Comparison of ENCODE assay signal across 14 cellular contexts in the genomic region with DNA sequence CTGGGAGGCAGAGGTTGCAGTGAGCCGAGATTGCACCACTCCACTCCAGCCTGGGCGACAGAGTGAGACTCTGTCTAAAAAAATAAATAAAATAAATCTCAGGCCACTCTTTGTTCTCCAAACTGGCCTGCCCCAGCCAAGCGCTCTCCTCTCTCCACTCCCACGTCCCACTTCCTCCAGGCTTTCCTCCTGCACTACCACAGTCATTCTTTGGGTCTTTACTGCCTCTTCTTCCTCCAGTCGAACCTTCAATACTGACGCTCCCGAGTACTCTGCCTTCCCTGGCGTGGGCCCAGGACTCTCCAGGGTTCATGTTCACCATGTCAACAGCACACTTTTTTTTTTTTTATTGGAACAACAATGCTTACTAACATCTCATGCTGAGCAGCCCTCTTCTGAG. TPM values are rescaled to one million over a fixed set of nuclear protein-coding genes. Genes with fewer than 3 reads are reported as not detected.
DNase-seq lines count a peak whose midpoint lies in the region; ATAC-seq and TF ChIP-seq lines count a peak whose summit lies in the region.
"Had no signal": no experiment of that assay in that cellular context is flagged by ENCODE, and none has a peak within 500 bp of the region (broad histone marks: within the 10 kb centered on the region; RNA-seq: fewer than 3 reads in every experiment).

No MANE protein-coding gene starts in this region.

- POLR2A ChIA-PET in SK-N-SH (lab: Yijun Ruan, JAX): no interaction called here
- POLR2A ChIA-PET in naive thymus-derived CD4-positive, alpha-beta T cell (lab: Charles Lee): no interaction called here

- H3K4me3 ChIP-seq in breast epithelium (no peak overlapping the region), mammary epithelial cell (replicated peaks in 1 of 3; ENCODE audit: insufficient read depth in 1 of 3, low read depth in 2 of 3, low read length in 3 of 3) (no peak overlapping the region), fibroblast of pulmonary artery (replicated peaks; ENCODE audit: low read depth, low read length) (no peak overlapping the region), mucosa of descending colon (no peak overlapping the region), uterus (no peak overlapping the region), SK-N-SH (ENCODE audit: low read depth in 2 of 2, low read length in 1 of 2) (no peak overlapping the region)
- H3K4me3 ChIP-seq in naive thymus-derived CD4-positive, alpha-beta T cell (ENCODE audit: low read length): no peak overlapping the region
- H3K4me3 ChIP-seq: Peyer's patch had no signal

- no peaks in the 10 kb centered on the region for H3K9me2 ChIP-seq in SK-N-SH

- no peaks in the 10 kb centered on the region for H3K27me3 Mint-ChIP-seq in naive thymus-derived CD4-positive, alpha-beta T cell
- H3K27me3 Mint-ChIP-seq: activated CD4-positive, alpha-beta memory T cell treated with anti-CD3 and anti-CD28 coated beads, Interleukin-2, amount 10 ng/mL, durations not matched to agents 7 days and 5 days had no signal

- WGBS in mammary epithelial cell (ENCODE audit: low coverage, missing lambda C conversion rate): 100% methylated on average over 8 of the region's 8 CpGs
- WGBS in SK-N-SH (ENCODE audit: low lambda C conversion rate): 96% methylated on average over 8 of the region's 8 CpGs

- peaks cover 0 to 26% (median 13%) of the 10 kb centered on the region in 7 donors for H3K4me1 Mint-ChIP-seq in naive thymus-derived CD4-positive, alpha-beta T cell
- H3K4me1 Mint-ChIP-seq: activated CD4-positive, alpha-beta memory T cell treated with anti-CD3 and anti-CD28 coated beads, Interleukin-2, amount 10 ng/mL, durations not matched to agents 7 days and 5 days had no signal

- dilution Hi-C loops in mammary epithelial cell (cut with HindIII; ENCODE audit: low sequenced_read_pairs): no loop called here

- CTCF ChIA-PET in mammary epithelial cell (lab: Charles Lee; ENCODE audit: low non-redundant PET): no interaction called here
- CTCF ChIA-PET in SK-N-SH (lab: Yijun Ruan, JAX): interaction anchor here (1.0 kb wide), 2 partner anchors 12 to 21 kb away, joined by 3 to 4 read pairs; no protein-coding TSS in a partner anchor
- CTCF ChIA-PET in naive thymus-derived CD4-positive, alpha-beta T cell (lab: Charles Lee): no interaction called here

- peaks cover 16% of the 10 kb centered on the region for H3K79me2 ChIP-seq in mammary epithelial cell (ENCODE audit: insufficient read depth, low read length)
- peaks cover 53% of the 10 kb centered on the region for H3K79me2 ChIP-seq in SK-N-SH (ENCODE audit: insufficient read depth)

- in situ Hi-C loops in mammary epithelial cell (cut with MboI; ENCODE audit: low sequenced_read_pairs in 2 of 2): no loop called here

- no peaks in the 10 kb centered on the region for H3F3A ChIP-seq in SK-N-SH (replicated peaks; ENCODE audit: insufficient read depth)

- H4K20me1 ChIP-seq in mammary epithelial cell (ENCODE audit: insufficient read depth, low read length) (no peaks in the 10 kb centered on the region), SK-N-SH (ENCODE audit: insufficient read depth) (0 out of 2 replicates have a peak, but pooled peaks cover 5% of the 10 kb centered on the region)

- no peak overlapping the region for H3K4me3 Mint-ChIP-seq in naive thymus-derived CD4-positive, alpha-beta T cell
- H3K4me3 Mint-ChIP-seq: activated CD4-positive, alpha-beta memory T cell treated with anti-CD3 and anti-CD28 coated beads, Interleukin-2, amount 10 ng/mL, durations not matched to agents 7 days and 5 days; T-helper 1 cell treated with Interleukin-12 subunit alpha and Interleukin-12 subunit beta and Interleukin-4 antibody, amounts not matched to agents 30 μg/mL and 1 μg/mL, for 36 hours had no signal

- no peaks in the 10 kb centered on the region for H3K9me3 Mint-ChIP-seq in activated naive CD4-positive, alpha-beta T cell treated with anti-CD3 and anti-CD28 coated beads, Interleukin-2, amount 50 U/mL, for 72 hours
- no peaks in the 10 kb centered on the region for H3K9me3 Mint-ChIP-seq in naive thymus-derived CD4-positive, alpha-beta T cell
- H3K9me3 Mint-ChIP-seq: activated CD4-positive, alpha-beta memory T cell treated with anti-CD3 and anti-CD28 coated beads, Interleukin-2, amount 10 ng/mL, durations not matched to agents 7 days and 5 days; T-helper 1 cell treated with Interleukin-12 subunit alpha and Interleukin-12 subunit beta and Interleukin-4 antibody, amounts not matched to agents 30 μg/mL and 1 μg/mL, for 36 hours had no signal

- H3K9me3 ChIP-seq in breast epithelium: no peaks in the 10 kb centered on the region
- no peaks in the 10 kb centered on the region for H3K9me3 ChIP-seq in mammary epithelial cell (replicated peaks; ENCODE audit: insufficient read depth, low read length)
- no peaks in the 10 kb centered on the region for H3K9me3 ChIP-seq in mucosa of descending colon
- H3K9me3 ChIP-seq in uterus: no peaks in the 10 kb centered on the region
- no peaks in the 10 kb centered on the region; the same call in 1 of the 2 replicates for H3K9me3 ChIP-seq in SK-N-SH
- H3K9me3 ChIP-seq in naive thymus-derived CD4-positive, alpha-beta T cell (ENCODE audit: control insufficient read depth in 2 of 3, low read length in 3 of 3): no peaks in the 10 kb centered on the region
- H3K9me3 ChIP-seq: Caco-2, Peyer's patch had no signal

- H3K9ac ChIP-seq in mammary epithelial cell (ENCODE audit: insufficient read depth, low read length) (no peak overlapping the region), SK-N-SH (no peak overlapping the region)

- H3K27me3 ChIP-seq in breast epithelium: no peaks in the 10 kb centered on the region
- no peaks in the 10 kb centered on the region for H3K27me3 ChIP-seq in mammary epithelial cell (ENCODE audit: insufficient read depth, low read length)
- H3K27me3 ChIP-seq in uterus: no peaks in the 10 kb centered on the region
- H3K27me3 ChIP-seq in SK-N-SH (ENCODE audit: insufficient read depth): no peaks in the 10 kb centered on the region
- no peaks in the 10 kb centered on the region for H3K27me3 ChIP-seq in naive thymus-derived CD4-positive, alpha-beta T cell (ENCODE audit: control insufficient read depth in 2 of 2, insufficient read depth in 2 of 2, low read length in 2 of 2)
- H3K27me3 ChIP-seq: Peyer's patch had no signal

- TF ChIP-seq EP300 in SK-N-SH (IDR thresholded peaks at IDR 0.05; ENCODE audit: borderline replicate concordance in 1 of 2, low read depth in 1 of 2, low read length in 1 of 2): no peak

- intact Hi-C loops in breast epithelium (cut with DNase I; ENCODE audit: low total_unique reads): no loop called here
- intact Hi-C loops in mammary epithelial cell (cut with micrococcal nuclease): no loop called here
- intact Hi-C loops in mucosa of descending colon (cut with DNase I, micrococcal nuclease): no loop called here
- intact Hi-C loops in uterus (cut with DNase I; ENCODE audit: low total_unique reads): no loop called here
- intact Hi-C loops in naive thymus-derived CD4-positive, alpha-beta T cell (cut with micrococcal nuclease): no loop called here

- TF ChIP-seq POLR2A in breast epithelium (IDR thresholded peaks at IDR 0.05): no peak
- no peak for TF ChIP-seq POLR2A in uterus (IDR thresholded peaks at IDR 0.05)

- no peak overlapping the region for H2AFZ ChIP-seq in mammary epithelial cell (ENCODE audit: low read depth, low read length)
- no peak overlapping the region for H2AFZ ChIP-seq in SK-N-SH (ENCODE audit: low read depth)

- DNase-seq in breast epithelium (ENCODE audit: low spot score in 2 of 2) (peak; percentile 42 to 64), mammary epithelial cell (no peak), fibroblast of pulmonary artery (ENCODE audit: low read depth) (peak; percentile 80), mucosa of descending colon (peak in 2 of 3 donors; percentile 22 to 31), uterus (peak; percentile 30 to 46), SK-N-SH (no peak)
- no peak for DNase-seq in activated naive CD4-positive, alpha-beta T cell treated with anti-CD3 and anti-CD28 coated beads, Interleukin-2, amount 50 U/mL, for 72 hours (ENCODE audit: low spot score in 2 of 2)
- DNase-seq in naive thymus-derived CD4-positive, alpha-beta T cell: no peak
- DNase-seq: activated CD4-positive, alpha-beta memory T cell treated with anti-CD3 and anti-CD28 coated beads, Interleukin-2, amount 10 ng/mL, durations not matched to agents 7 days and 5 days; Caco-2; NCI-H1092 treated with DMSO at 0.1 percent for 48 hours; NCI-H526; Peyer's patch had no signal

- H3K4me2 ChIP-seq in mammary epithelial cell (ENCODE audit: insufficient read depth, low read depth, low read length) (no peak overlapping the region), SK-N-SH (no peak overlapping the region)

- H3K4me1 ChIP-seq in breast epithelium: no peaks in the 10 kb centered on the region
- no peaks in the 10 kb centered on the region for H3K4me1 ChIP-seq in mammary epithelial cell (ENCODE audit: insufficient read depth, low read length)
- peaks cover 6% of the 10 kb centered on the region for H3K4me1 ChIP-seq in mucosa of descending colon (ENCODE audit: low read depth)
- H3K4me1 ChIP-seq in uterus: no peaks in the 10 kb centered on the region
- H3K4me1 ChIP-seq in SK-N-SH (ENCODE audit: control insufficient read depth in 1 of 2, insufficient read depth in 2 of 2, low read depth in 1 of 2, low read length in 1 of 2): peaks cover 0 to 15% of the 10 kb centered on the region in 2 experiments; a peak in 2 of 4 replicates
- no peaks in the 10 kb centered on the region for H3K4me1 ChIP-seq in naive thymus-derived CD4-positive, alpha-beta T cell (ENCODE audit: control insufficient read depth in 2 of 2, insufficient read depth in 2 of 2, low read length in 2 of 2)
- H3K4me1 ChIP-seq: Caco-2 had no signal

- TF ChIP-seq CTCF in breast epithelium (IDR thresholded peaks at IDR 0.05) (no peak), mammary epithelial cell (conservative IDR thresholded peaks at IDR 0.05 in 1 of 2, IDR thresholded peaks at IDR 0.05 in 1 of 2; ENCODE audit: extremely low read depth in 1 of 2, insufficient read depth in 1 of 2, low read depth in 1 of 2, low read length in 2 of 2) (no peak), fibroblast of pulmonary artery (IDR thresholded peaks at IDR 0.05; ENCODE audit: low read length, missing control alignments) (no peak), mucosa of descending colon (IDR thresholded peaks at IDR 0.05) (no peak), uterus (IDR thresholded peaks at IDR 0.05) (no peak), SK-N-SH (IDR thresholded peaks at IDR 0.05) (no peak)

- no TSS peak for BruUV-seq in mammary epithelial cell (replicated peaks; lab: Mats Ljungman, UMichigan)

- H3K27ac ChIP-seq in breast epithelium: peak overlapping the region; percentile 55 to 60
- no peak overlapping the region for H3K27ac ChIP-seq in mammary epithelial cell (ENCODE audit: insufficient read depth, low read depth, low read length)
- H3K27ac ChIP-seq in uterus: peak overlapping the region in 1 of 2 donors; percentile 2
- no peak overlapping the region for H3K27ac ChIP-seq in SK-N-SH (ENCODE audit: low read depth in 2 of 2, low read length in 1 of 2)
- H3K27ac ChIP-seq in naive thymus-derived CD4-positive, alpha-beta T cell (ENCODE audit: low read depth, low read length): no peak overlapping the region
- H3K27ac ChIP-seq: Peyer's patch had no signal

- H3K36me3 Mint-ChIP-seq in activated naive CD4-positive, alpha-beta T cell treated with anti-CD3 and anti-CD28 coated beads, Interleukin-2, amount 50 U/mL, for 72 hours: no peaks in the 10 kb centered on the region
- H3K36me3 Mint-ChIP-seq in naive thymus-derived CD4-positive, alpha-beta T cell: peaks cover 0 to 15% (median 9%) of the 10 kb centered on the region in 5 donors

- H3K27ac Mint-ChIP-seq in activated naive CD4-positive, alpha-beta T cell treated with anti-CD3 and anti-CD28 coated beads, Interleukin-2, amount 50 U/mL, for 72 hours: no peak overlapping the region
- H3K27ac Mint-ChIP-seq in naive thymus-derived CD4-positive, alpha-beta T cell: peak overlapping the region in 1 of 9 donors; percentile 72
- H3K27ac Mint-ChIP-seq: activated CD4-positive, alpha-beta memory T cell treated with anti-CD3 and anti-CD28 coated beads, Interleukin-2, amount 10 ng/mL, durations not matched to agents 7 days and 5 days; T-helper 1 cell treated with Interleukin-12 subunit alpha and Interleukin-12 subunit beta and Interleukin-4 antibody, amounts not matched to agents 30 μg/mL and 1 μg/mL, for 36 hours had no signal

- H3K36me3 ChIP-seq in breast epithelium (no peaks in the 10 kb centered on the region), mammary epithelial cell (ENCODE audit: insufficient read depth, low read length) (no peaks in the 10 kb centered on the region), mucosa of descending colon (ENCODE audit: low read depth) (no peaks in the 10 kb centered on the region), uterus (no peaks in the 10 kb centered on the region), SK-N-SH (replicated peaks in 1 of 2; ENCODE audit: control insufficient read depth in 1 of 2, insufficient read depth in 2 of 2, low read length in 1 of 2) (no peaks in the 10 kb centered on the region)
- no peaks in the 10 kb centered on the region for H3K36me3 ChIP-seq in naive thymus-derived CD4-positive, alpha-beta T cell (ENCODE audit: control insufficient read depth in 2 of 3, insufficient read depth in 3 of 3, low read length in 3 of 3)
- H3K36me3 ChIP-seq: Peyer's patch had no signal

- no peak for TF ChIP-seq RAD21 in SK-N-SH (IDR thresholded peaks at IDR 0.05; ENCODE audit: low read length)

- ATAC-seq in mucosa of descending colon: peak; percentile 54
- no peak for ATAC-seq in activated naive CD4-positive, alpha-beta T cell treated with anti-CD3 and anti-CD28 coated beads, Interleukin-2, amount 50 U/mL, for 72 hours
- ATAC-seq in naive thymus-derived CD4-positive, alpha-beta T cell: no peak

RNA-seq across cellular contexts. Expression of a gene that starts 23.9 kb away (rescaled TPM):
- total RNA-seq in breast epithelium: 100 to 1,000 TPM; 114 to 267 (median 143) TPM
- total RNA-seq in mammary epithelial cell: 10 to 100 TPM; 13.3 to 18.4 TPM
- polyA plus RNA-seq in mammary epithelial cell: 14.8 TPM
- 15.6 TPM for polyA minus RNA-seq in mammary epithelial cell
- total RNA-seq in mucosa of descending colon: 10 to 100 TPM; 36.1 to 75.7 (median 56.1) TPM
- total RNA-seq in uterus: 100 to 1,000 TPM in 1 of 4 donors, 10 to 100 TPM in 3; 53.8 to 119 (median 85.8) TPM
- 10 to 100 TPM in 1 of 2 donors, 1 to 10 TPM in 1; 7.7 to 14.2 TPM for total RNA-seq in activated naive CD4-positive, alpha-beta T cell treated with anti-CD3 and anti-CD28 coated beads, Interleukin-2, amount 50 U/mL, for 72 hours
- polyA plus RNA-seq in SK-N-SH (2012; rRNA removed): 41.4 and 49.6 TPM in 2 replicates
- 51.8 and 53.1 TPM in 2 replicates for polyA plus RNA-seq in SK-N-SH (2012; cell fraction: cytosol; rRNA removed)
- polyA plus RNA-seq in SK-N-SH (2012; cell fraction: nucleus; rRNA removed): 19.0 and 27.1 TPM in 2 replicates
- 10 to 100 TPM in 4 of 5 experiments, 1 to 10 TPM in 1; 3.6 to 76.3 (median 23.3) TPM for total RNA-seq in naive thymus-derived CD4-positive, alpha-beta T cell
- polyA plus RNA-seq in naive thymus-derived CD4-positive, alpha-beta T cell: 10 to 100 TPM; 14.8 to 18.1 TPM

Comparison
In these comparisons a context has a peak if more than half of its experiments do, and no peak if none do; other contexts are left out.
1. DNase-seq: peak in breast epithelium (2 of 2), fibroblast of pulmonary artery (single experiment), mucosa of descending colon (2 of 3) and uterus (2 of 2); none in mammary epithelial cell (single experiment), activated naive CD4-positive, alpha-beta T cell treated with anti-CD3 and anti-CD28 coated beads, Interleukin-2, amount 50 U/mL, for 72 hours (0 of 2), SK-N-SH (single experiment) and naive thymus-derived CD4-positive, alpha-beta T cell (0 of 9).
2. H3K27ac ChIP-seq: peak in breast epithelium (2 of 2); none in mammary epithelial cell (single experiment), SK-N-SH (0 of 2) and naive thymus-derived CD4-positive, alpha-beta T cell (single experiment).